Comparison of ENCODE assay signal across 18 cellular contexts in the genomic region with DNA sequence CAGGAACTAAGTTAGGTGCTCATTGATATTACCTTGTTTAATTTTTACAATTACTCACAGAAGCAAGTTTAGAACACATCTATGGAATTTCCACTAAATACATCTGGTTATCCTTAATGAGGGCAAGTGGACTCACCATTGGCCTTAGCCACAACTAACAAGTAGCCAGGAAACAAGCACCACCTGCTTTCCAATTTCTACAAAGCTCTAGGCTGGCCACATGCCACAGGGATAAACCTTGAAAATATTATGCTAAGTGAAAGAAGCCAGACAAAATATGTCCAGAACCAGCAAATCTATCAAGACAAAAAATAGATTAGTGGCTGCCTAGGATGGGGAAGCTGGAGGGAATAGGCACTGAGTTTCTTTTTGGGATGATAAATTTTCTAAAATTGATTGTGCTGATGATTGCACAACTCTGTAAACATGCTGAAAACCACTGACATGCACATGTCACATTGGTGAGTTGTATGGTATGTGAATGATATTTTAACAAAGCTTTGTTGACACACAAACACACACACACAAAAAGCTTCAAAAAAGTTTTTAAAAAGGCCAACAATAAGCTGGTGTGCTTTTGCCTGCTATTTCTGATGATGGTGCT.
"Had no signal": no experiment of that assay in that cellular context is flagged by ENCODE, and none has a peak within 500 bp of the region (broad histone marks: within the 10 kb centered on the region; RNA-seq: fewer than 3 reads in every experiment).

No MANE protein-coding gene starts in this region.

- DNase-seq: activated B cell treated with CpG ODN at 0.5 μM for 24 hours; activated CD4-positive, alpha-beta T cell treated with anti-CD3 and anti-CD28 coated beads, Interleukin-2, amount 10 ng/mL, durations not matched to agents 24 days and 14 days; activated CD8-positive, alpha-beta memory T cell treated with anti-CD3 and anti-CD28 coated beads for 24 hours; activated naive CD4-positive, alpha-beta T cell treated with anti-CD3 and anti-CD28 coated beads for 36 hours; effector CD4-positive, alpha-beta T cell; hippocampal formation; naive thymus-derived CD8-positive, alpha-beta T cell; posterior cingulate gyrus; thyroid gland; uterus had no signal

- H3K4me3 Mint-ChIP-seq: activated B cell treated with CpG ODN at 0.5 μM for 24 hours; activated CD4-positive, alpha-beta T cell treated with anti-CD3 and anti-CD28 coated beads, Interleukin-2, amount 10 ng/mL, durations not matched to agents 24 days and 14 days; activated naive CD4-positive, alpha-beta T cell treated with anti-CD3 and anti-CD28 coated beads for 36 hours; naive thymus-derived CD8-positive, alpha-beta T cell had no signal

- H3K27ac ChIP-seq: coronary artery, gastroesophageal sphincter, neutrophil, right atrium auricular region, uterus had no signal

- H3K4me1 ChIP-seq: uterus had no signal

- H3K4me3 ChIP-seq: coronary artery, gastroesophageal sphincter, lung, right atrium auricular region, smooth muscle cell, thyroid gland, uterus had no signal

- FAIRE-seq: endothelial cell of umbilical vein, TTC549 had no signal

- H3K27ac Mint-ChIP-seq: activated B cell treated with CpG ODN at 0.5 μM for 24 hours; activated CD4-positive, alpha-beta T cell treated with anti-CD3 and anti-CD28 coated beads, Interleukin-2, amount 10 ng/mL, durations not matched to agents 24 days and 14 days; activated naive CD4-positive, alpha-beta T cell treated with anti-CD3 and anti-CD28 coated beads for 36 hours; naive thymus-derived CD8-positive, alpha-beta T cell had no signal

- H3K27me3 ChIP-seq: gastroesophageal sphincter, neutrophil, right atrium auricular region, thyroid gland, uterus had no signal

- H3K9me3 Mint-ChIP-seq: activated B cell treated with CpG ODN at 0.5 μM for 24 hours; activated CD4-positive, alpha-beta T cell treated with anti-CD3 and anti-CD28 coated beads, Interleukin-2, amount 10 ng/mL, durations not matched to agents 24 days and 14 days; activated naive CD4-positive, alpha-beta T cell treated with anti-CD3 and anti-CD28 coated beads for 36 hours; naive thymus-derived CD8-positive, alpha-beta T cell had no signal

- H3K27me3 Mint-ChIP-seq: activated B cell treated with CpG ODN at 0.5 μM for 24 hours; activated CD4-positive, alpha-beta T cell treated with anti-CD3 and anti-CD28 coated beads, Interleukin-2, amount 10 ng/mL, durations not matched to agents 24 days and 14 days; naive thymus-derived CD8-positive, alpha-beta T cell had no signal

- ATAC-seq: gastroesophageal sphincter; naive thymus-derived CD8-positive, alpha-beta T cell had no signal

- H3K9me3 ChIP-seq: gastroesophageal sphincter, neutrophil, right atrium auricular region, thyroid gland, uterus had no signal

- H3K4me1 Mint-ChIP-seq: activated B cell treated with CpG ODN at 0.5 μM for 24 hours had no signal

- H3K36me3 ChIP-seq: right atrium auricular region, thyroid gland, uterus had no signal
